Comparison of ENCODE assay signal across 12 cellular contexts in genomic region chr13:50677687-50678463, GRCh38.
DNase-seq lines count a peak whose midpoint lies in the region; ATAC-seq, FAIRE-seq and TF ChIP-seq lines count a peak whose summit lies in the region.
"Had no signal": no experiment of that assay in that cellular context is flagged by ENCODE, and none has a peak within 500 bp of the region (broad histone marks: within the 10 kb centered on the region; RNA-seq: fewer than 3 reads in every experiment).

No MANE protein-coding gene starts in this region.

- H3K4me3 ChIP-seq in spleen: no peak overlapping the region

- no peaks in the 10 kb centered on the region for H3K27me3 ChIP-seq in spleen (replicated peaks in 1 of 7)

- peaks cover 3 to 20% (median 15%) of the 10 kb centered on the region in 6 donors for H3K4me1 ChIP-seq in spleen

- no peak for TF ChIP-seq POLR2A in H54 (IDR thresholded peaks at IDR 0.05; ENCODE audit: low read depth, low read length)
- TF ChIP-seq POLR2A in spleen (IDR thresholded peaks at IDR 0.05): no peak

- H3K27ac ChIP-seq in spleen: no peak overlapping the region

- intact Hi-C loops in spleen (cut with DNase I; ENCODE audit: low total_unique reads): no loop called here

- TF ChIP-seq CTCF in type B pancreatic cell (conservative IDR thresholded peaks at IDR 0.05): no peak
- no peak for TF ChIP-seq CTCF in spleen (IDR thresholded peaks at IDR 0.05 in 8 of 11, conservative IDR thresholded peaks at IDR 0.05 in 3 of 11)

- DNase-seq in ELR (ENCODE audit: low read depth): peak; percentile 67
- DNase-seq in NCI-H526 treated with DMSO at 0.1 percent for 48 hours (lab: John Stamatoyannopoulos, UW): peak; percentile 7
- peak; percentile 95 for DNase-seq in pons (ENCODE audit: low spot score)
- DNase-seq in type B pancreatic cell (ENCODE audit: extremely low spot score, unreplicated experiment): no peak
- DNase-seq in H54 (ENCODE audit: insufficient read length, low spot score): no peak
- no peak for DNase-seq in spleen
- DNase-seq in SIG-M5 (lab: John Stamatoyannopoulos, UW): no peak
- DNase-seq: activated CD4-positive, alpha-beta T cell treated with anti-CD3 and anti-CD28 coated beads for 4 hours; GOT3; NCI-H1048 had no signal

- 77 to 91% (median 87%) methylated on average over 10 of the region's 10 CpGs for WGBS in spleen, 5 donors

- H3K36me3 ChIP-seq in spleen: no peaks in the 10 kb centered on the region

- no peaks in the 10 kb centered on the region for H3K9me3 Mint-ChIP-seq in type B pancreatic cell
- H3K9me3 Mint-ChIP-seq: activated naive CD4-positive, alpha-beta T cell treated with anti-CD3 and anti-CD28 coated beads, Interleukin-2, amount 50 U/mL, for 24 hours had no signal

- no peak overlapping the region for H3K4me3 Mint-ChIP-seq in type B pancreatic cell
- H3K4me3 Mint-ChIP-seq: activated naive CD4-positive, alpha-beta T cell treated with anti-CD3 and anti-CD28 coated beads, Interleukin-2, amount 50 U/mL, for 24 hours had no signal

- ATAC-seq in esophagus mucosa: peak; percentile 54

- no peak overlapping the region for H3K27ac Mint-ChIP-seq in type B pancreatic cell
- H3K27ac Mint-ChIP-seq: activated naive CD4-positive, alpha-beta T cell treated with anti-CD3 and anti-CD28 coated beads, Interleukin-2, amount 50 U/mL, for 24 hours had no signal

- peaks cover 23% of the 10 kb centered on the region for H3K4me1 Mint-ChIP-seq in type B pancreatic cell (ENCODE audit: unreplicated experiment)
- H3K4me1 Mint-ChIP-seq: activated naive CD4-positive, alpha-beta T cell treated with anti-CD3 and anti-CD28 coated beads, Interleukin-2, amount 50 U/mL, for 24 hours had no signal

- no peak for FAIRE-seq in H54 (lab: Jason Lieb, UNC)

- H3K27me3 Mint-ChIP-seq in type B pancreatic cell: peaks cover 3% of the 10 kb centered on the region

- no peaks in the 10 kb centered on the region for H3K9me3 ChIP-seq in spleen

- peaks cover 1% of the 10 kb centered on the region for H3K36me3 Mint-ChIP-seq in type B pancreatic cell
- H3K36me3 Mint-ChIP-seq: activated naive CD4-positive, alpha-beta T cell treated with anti-CD3 and anti-CD28 coated beads, Interleukin-2, amount 50 U/mL, for 24 hours had no signal

Comparison
In these comparisons a context has a peak if more than half of its experiments do, and no peak if none do; other contexts are left out.
1. DNase-seq: peak in ELR (single experiment), NCI-H526 treated with DMSO at 0.1 percent for 48 hours (single experiment) and pons (single experiment); none in type B pancreatic cell (single experiment), H54 (single experiment), spleen (single experiment) and SIG-M5 (single experiment).